12 cellular contexts compared by ENCODE assay signal in the genomic region with DNA sequence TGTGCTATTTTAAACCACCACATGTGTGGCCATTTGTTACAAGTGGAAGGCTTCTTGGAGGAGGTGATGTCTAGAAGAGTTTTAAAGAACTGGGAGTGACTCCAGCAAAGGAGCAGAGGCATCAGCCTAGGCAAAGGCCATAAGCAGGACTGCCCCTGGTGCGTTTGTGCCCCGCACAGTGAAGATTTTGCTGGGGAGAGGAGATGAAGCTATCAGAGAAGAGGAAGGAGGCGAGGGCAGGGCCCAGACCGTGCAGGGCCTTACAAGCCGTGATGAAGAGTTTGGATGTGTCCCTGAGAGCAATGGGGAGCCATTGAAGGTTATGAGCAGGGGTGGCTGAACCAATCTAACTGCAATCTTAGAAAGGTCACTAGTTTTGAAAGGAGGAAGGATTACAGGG. TPM values are rescaled to one million over a fixed set of nuclear protein-coding genes. Genes with fewer than 3 reads are reported as not detected.
"Had no signal": no experiment of that assay in that cellular context is flagged by ENCODE, and none has a peak within 500 bp of the region (broad histone marks: within the 10 kb centered on the region; RNA-seq: fewer than 3 reads in every experiment).

No MANE protein-coding gene starts in this region.

- H3K27ac ChIP-seq: coronary artery, epithelial cell of prostate, heart left ventricle, upper lobe of left lung, VCaP had no signal

- H3K36me3 ChIP-seq: heart left ventricle, upper lobe of left lung had no signal

- H3K4me3 ChIP-seq: coronary artery, heart left ventricle, mucosa of descending colon, upper lobe of left lung had no signal

- H3K9me3 ChIP-seq: heart left ventricle, mucosa of descending colon, upper lobe of left lung had no signal

- ATAC-seq: activated CD4-positive, CD25-positive, alpha-beta regulatory T cell treated with anti-CD3 and anti-CD28 coated beads, Interleukin-2, amount 50 U/mL, for 24 hours; activated CD8-positive, alpha-beta memory T cell treated with anti-CD3 and anti-CD28 coated beads, Interleukin-2, amount 10 ng/mL, durations not matched to agents 7 days and 5 days; activated CD8-positive, alpha-beta T cell treated with anti-CD3 and anti-CD28 coated beads for 36 hours; left colon had no signal

- H3K27me3 ChIP-seq: upper lobe of left lung had no signal

RNA-seq across cellular contexts. Expression of a gene that starts 25.2 kb away (rescaled TPM):
- total RNA-seq: activated CD4-positive, alpha-beta T cell treated with anti-CD3 and anti-CD28 coated beads, Interleukin-2, amount 10 ng/mL, durations not matched to agents 7 days and 5 days; activated CD8-positive, alpha-beta memory T cell treated with anti-CD3 and anti-CD28 coated beads, Interleukin-2, amount 10 ng/mL, durations not matched to agents 7 days and 5 days; activated CD8-positive, alpha-beta T cell treated with anti-CD3 and anti-CD28 coated beads for 36 hours; activated T-helper 1 cell treated with anti-CD3 and anti-CD28 coated beads, Interleukin-12 subunit alpha, Interleukin-12 subunit beta, Interleukin-2, Interleukin-4 antibody, amounts not matched to agents 30 ng/mL and 10 ng/mL and 1 ng/mL, durations not matched to agents 14 hours and 24 hours and 36 hours had no signal
